In genomic region chr3:41216993-41217392, GRCh38 we compare ENCODE assay signal across 1 cellular context.
TF ChIP-seq lines count a peak whose summit lies in the region.

No MANE protein-coding gene starts in this region.

TF ChIP-seq in GM12878, 131 proteins besides CTCF, POLR2A, EP300 and RAD21 (continued from another document):
- TF ChIP-seq SREBF1 (IDR thresholded peaks at IDR 0.05; ENCODE audit: low read length): no peak
- no peak for TF ChIP-seq NR2F1 (conservative IDR thresholded peaks at IDR 0.05)
